Comparison of ENCODE assay signal across 35 cellular contexts in the genomic region with DNA sequence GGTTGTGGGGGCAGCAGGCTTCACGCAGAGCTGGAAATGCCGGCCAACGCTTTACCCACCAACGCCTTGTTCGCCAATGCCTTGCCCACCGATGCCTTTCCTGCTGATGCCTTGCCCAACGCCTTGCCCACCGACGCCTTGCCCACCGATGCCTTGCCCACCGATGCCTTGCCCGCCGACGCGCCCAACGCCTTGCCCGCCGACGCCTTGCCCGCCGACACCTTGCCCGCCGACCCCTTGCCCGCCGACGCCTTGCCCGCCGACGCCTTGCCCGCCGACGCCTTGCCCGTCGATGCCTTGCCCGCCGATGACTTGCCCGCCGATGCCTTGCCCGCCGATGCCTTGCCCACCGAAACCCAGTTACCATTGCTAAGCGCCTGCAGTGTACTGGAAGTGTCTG. TPM values are rescaled to one million over a fixed set of nuclear protein-coding genes. Genes with fewer than 3 reads are reported as not detected.
"Had no signal": no experiment of that assay in that cellular context is flagged by ENCODE, and none has a peak within 500 bp of the region (broad histone marks: within the 10 kb centered on the region; RNA-seq: fewer than 3 reads in every experiment).

No MANE protein-coding gene starts in this region.

- H3K9me3 ChIP-seq: ovary, psoas muscle, spleen, suprapubic skin, testis, tibial artery, transverse colon, upper lobe of right lung, uterus had no signal

- H3K27me3 ChIP-seq: ovary, testis, upper lobe of right lung, uterus had no signal

- DNase-seq: naive B cell; naive thymus-derived CD8-positive, alpha-beta T cell; occipital lobe; ovary; posterior cingulate gyrus; psoas muscle; spleen; stimulated activated CD4-positive, alpha-beta T cell treated with anti-CD3 and anti-CD28 coated beads, Interleukin-12 subunit alpha, Interleukin-12 subunit beta, amount 100 ng/mL, for 4 hours; stimulated activated CD4-positive, alpha-beta T cell treated with anti-CD3 and anti-CD28 coated beads, Interleukin-1b, Interleukin-23, amount 100 ng/mL, for 48 hours; stimulated activated CD4-positive, alpha-beta T cell treated with anti-CD3 and anti-CD28 coated beads, Interleukin-4, amount 100 ng/mL, for 1 hour; stimulated activated CD4-positive, alpha-beta T cell treated with anti-CD3 and anti-CD28 coated beads, Interleukin-4, amount 100 ng/mL, for 4 hours; stimulated activated CD8-positive, alpha-beta memory T cell treated with anti-CD3 and anti-CD28 coated beads, Interleukin-4, amount 100 ng/mL, for 48 hours; stimulated activated naive CD4-positive, alpha-beta T cell; stimulated activated naive CD8-positive, alpha-beta T cell treated with anti-CD3 and anti-CD28 coated beads, Interleukin-15, amount 100 ng/mL, for 72 hours; stimulated activated naive CD8-positive, alpha-beta T cell treated with anti-CD3 and anti-CD28 coated beads, Interleukin-15, Interleukin-2, amounts not matched to agents 100 U/mL and 50 U/mL, for 24 hours; substantia nigra; testis; tibial artery; transverse colon; upper lobe of right lung; uterus had no signal

- H3K36me3 Mint-ChIP-seq: naive thymus-derived CD8-positive, alpha-beta T cell; natural killer cell treated with Interleukin-12 subunit alpha and Interleukin-12 subunit beta and Interleukin-15 and Interleukin-18, amount 100 ng/mL, for 72 hours; stimulated activated memory B cell treated with anti-CD40 and anti-IgM and Interleukin-4, amounts not matched to agents 10 μg/mL and 1 μg/mL and 100 μg/mL, for 72 hours; type B pancreatic cell had no signal

- H3K27ac Mint-ChIP-seq: naive thymus-derived CD8-positive, alpha-beta T cell; natural killer cell treated with Interleukin-12 subunit alpha and Interleukin-12 subunit beta and Interleukin-15 and Interleukin-18, amount 100 ng/mL, for 72 hours; progenitor cell of endocrine pancreas; stimulated activated memory B cell treated with anti-CD40 and anti-IgM and Interleukin-4, amounts not matched to agents 10 μg/mL and 1 μg/mL and 100 μg/mL, for 72 hours; type B pancreatic cell had no signal

- H3K4me1 ChIP-seq: parathyroid adenoma, psoas muscle, spleen, suprapubic skin, testis, tibial artery, upper lobe of right lung, uterus had no signal

- H3K9me3 Mint-ChIP-seq: natural killer cell treated with Interleukin-12 subunit alpha and Interleukin-12 subunit beta and Interleukin-15 and Interleukin-18, amount 100 ng/mL, for 72 hours; stimulated activated naive CD8-positive, alpha-beta T cell treated with anti-CD3 and anti-CD28 coated beads, Interleukin-15, amount 100 ng/mL, for 72 hours; type B pancreatic cell had no signal

- H3K27ac ChIP-seq: ovary, parathyroid adenoma, psoas muscle, skin epidermis, spleen, suprapubic skin, testis, tibial artery, transverse colon, upper lobe of right lung, uterus had no signal

- H3K4me1 Mint-ChIP-seq: neural crest cell; stimulated activated memory B cell treated with anti-CD40 and anti-IgM and Interleukin-4, amounts not matched to agents 10 μg/mL and 1 μg/mL and 100 μg/mL, for 72 hours had no signal

- H3K79me2 ChIP-seq: parathyroid adenoma had no signal

- H3K9ac ChIP-seq: parathyroid adenoma had no signal

- H2AFZ ChIP-seq: parathyroid adenoma had no signal

- ATAC-seq: naive thymus-derived CD8-positive, alpha-beta T cell; natural killer cell treated with Interleukin-12 subunit alpha and Interleukin-12 subunit beta and Interleukin-15 and Interleukin-18, amount 100 ng/mL, for 72 hours; right cardiac atrium; sciatic nerve; stimulated activated memory B cell treated with anti-CD40 and anti-IgM and Interleukin-4, amounts not matched to agents 10 μg/mL and 1 μg/mL and 100 μg/mL, for 72 hours; stimulated activated naive CD8-positive, alpha-beta T cell treated with anti-CD3 and anti-CD28 coated beads, Interleukin-15, amount 100 ng/mL, for 72 hours; stimulated activated naive CD8-positive, alpha-beta T cell treated with anti-CD3 and anti-CD28 coated beads, Interleukin-15, Interleukin-2, amounts not matched to agents 100 U/mL and 50 U/mL, for 24 hours; upper lobe of right lung had no signal

- H3K36me3 ChIP-seq: ovary, spleen, suprapubic skin, tibial artery, transverse colon, upper lobe of right lung, uterus had no signal

- H3K4me3 ChIP-seq: ovary, psoas muscle, skin epidermis, smooth muscle cell, spleen, suprapubic skin, testis, tibial artery, transverse colon, upper lobe of right lung, uterus had no signal

- H3K4me2 ChIP-seq: smooth muscle cell had no signal

- H3K4me3 Mint-ChIP-seq: naive thymus-derived CD8-positive, alpha-beta T cell; natural killer cell treated with Interleukin-12 subunit alpha and Interleukin-12 subunit beta and Interleukin-15 and Interleukin-18, amount 100 ng/mL, for 72 hours; neural crest cell; stimulated activated memory B cell treated with anti-CD40 and anti-IgM and Interleukin-4, amounts not matched to agents 10 μg/mL and 1 μg/mL and 100 μg/mL, for 72 hours; stimulated activated naive CD8-positive, alpha-beta T cell treated with anti-CD3 and anti-CD28 coated beads, Interleukin-15, amount 100 ng/mL, for 72 hours; type B pancreatic cell had no signal

RNA-seq across cellular contexts. Expression of a gene that starts 1.7 kb away (rescaled TPM):
- total RNA-seq: naive thymus-derived CD8-positive, alpha-beta T cell; natural killer cell treated with Interleukin-12 subunit alpha and Interleukin-12 subunit beta and Interleukin-15 and Interleukin-18, amount 100 ng/mL, for 72 hours; neural crest cell; occipital lobe; osteoblast; ovary; progenitor cell of endocrine pancreas; psoas muscle; renal cortical epithelial cell; right cardiac atrium; sciatic nerve; smooth muscle cell; spleen; suprapubic skin; transverse colon; upper lobe of right lung; urinary bladder; uterus had no signal
- polyA plus RNA-seq: naive thymus-derived CD8-positive, alpha-beta T cell; ovary; psoas muscle; right cardiac atrium; smooth muscle cell; spleen; urinary bladder had no signal

RNA-seq across cellular contexts. Expression of a gene that starts 25.4 kb away (rescaled TPM):
- total RNA-seq: naive thymus-derived CD8-positive, alpha-beta T cell; natural killer cell treated with Interleukin-12 subunit alpha and Interleukin-12 subunit beta and Interleukin-15 and Interleukin-18, amount 100 ng/mL, for 72 hours; neural crest cell; occipital lobe; osteoblast; psoas muscle; renal cortical epithelial cell; right cardiac atrium; smooth muscle cell; upper lobe of right lung; urinary bladder had no signal
- polyA plus RNA-seq: naive thymus-derived CD8-positive, alpha-beta T cell; ovary; right cardiac atrium; smooth muscle cell; urinary bladder had no signal
